9 cellular contexts compared by ENCODE assay signal in genomic region chr12:54286042-54286931, GRCh38. TPM values are rescaled to one million over a fixed set of nuclear protein-coding genes. Genes with fewer than 3 reads are reported as not detected.
DNase-seq lines count a peak whose midpoint lies in the region; ATAC-seq, FAIRE-seq and TF ChIP-seq lines count a peak whose summit lies in the region.
"Had no signal": no experiment of that assay in that cellular context is flagged by ENCODE, and none has a peak within 500 bp of the region (broad histone marks: within the 10 kb centered on the region; RNA-seq: fewer than 3 reads in every experiment).

No MANE protein-coding gene starts in this region.

- peaks cover 8% of the 10 kb centered on the region for H4K20me1 ChIP-seq in GM12878 (ENCODE audit: control insufficient read depth, insufficient read depth)

- TF ChIP-seq RAD21 in GM12878 (IDR thresholded peaks at IDR 0.05; ENCODE audit: insufficient read depth, low read depth, low read length): no peak

- in situ Hi-C loops in GM12878 (cut with MboI): no loop called here

- 79% methylated on average over 10 of the region's 10 CpGs for WGBS in GM12878 (ENCODE audit: insufficient coverage, insufficient replicate concordance, low lambda C conversion rate, missing lambda C conversion rate)

- no peak for FAIRE-seq in GM12878 (lab: Jason Lieb, UNC)

- peaks cover 66% of the 10 kb centered on the region for H3K36me3 ChIP-seq in CD8-positive, alpha-beta memory T cell (ENCODE audit: insufficient read depth, low read length)
- H3K36me3 ChIP-seq in GM12878 (ENCODE audit: control insufficient read depth in 2 of 2, insufficient read depth in 2 of 2, low read length in 1 of 2) (peaks cover 23 to 50% of the 10 kb centered on the region in 2 experiments), mucosa of stomach (ENCODE audit: control insufficient read depth, insufficient read depth, low read length) (peaks cover 21% of the 10 kb centered on the region)

- no peak overlapping the region for H2AFZ ChIP-seq in GM12878 (ENCODE audit: control insufficient read depth, low read depth, low read length)

- no peaks in the 10 kb centered on the region for H3K9me3 ChIP-seq in CD8-positive, alpha-beta memory T cell (ENCODE audit: low read length)
- no peaks in the 10 kb centered on the region for H3K9me3 ChIP-seq in GM12878 (replicated peaks; ENCODE audit: control insufficient read depth, insufficient read depth, low read length)
- H3K9me3 ChIP-seq in mucosa of stomach (ENCODE audit: control insufficient read depth, low read length): no peaks in the 10 kb centered on the region

- H3K27ac ChIP-seq in CD8-positive, alpha-beta memory T cell (ENCODE audit: low read depth, low read length): peak overlapping the region; percentile 5
- no peak overlapping the region for H3K27ac ChIP-seq in GM12878 (ENCODE audit: control insufficient read depth, insufficient read depth)

- TF ChIP-seq CTCF in HFF-Myc (IDR thresholded peaks at IDR 0.05; ENCODE audit: low read depth, low read length, missing control alignments): no peak
- no peak for TF ChIP-seq CTCF in GM12878 (IDR thresholded peaks at IDR 0.05 in 2 of 3, conservative IDR thresholded peaks at IDR 0.05 in 1 of 3; ENCODE audit: control insufficient read depth in 2 of 3, extremely low read depth in 1 of 3, insufficient read depth in 1 of 3, low read depth in 3 of 3, low read length in 3 of 3)

- BruUV-seq in GM12878 (replicated peaks; lab: Mats Ljungman, UMichigan): no TSS peak

- peaks cover 44% of the 10 kb centered on the region for H3K4me1 ChIP-seq in CD8-positive, alpha-beta memory T cell (ENCODE audit: insufficient read depth, low read length)
- peaks cover 3% of the 10 kb centered on the region; the same call in 1 of the 2 replicates for H3K4me1 ChIP-seq in GM12878 (ENCODE audit: control insufficient read depth, insufficient read depth, low read length)
- H3K4me1 ChIP-seq in mucosa of stomach (ENCODE audit: control insufficient read depth, insufficient read depth, low read length): peaks cover 51% of the 10 kb centered on the region

- ATAC-seq in GM12878 (peak; percentile 1; the same call in 1 of the 3 replicates), HG02610 (IDR thresholded peaks at IDR 0.05; ENCODE audit: unreplicated experiment) (no peak), HG02623 (IDR thresholded peaks at IDR 0.05; ENCODE audit: unreplicated experiment) (no peak)

- POLR2A ChIA-PET in CD8-positive, alpha-beta memory T cell (lab: Charles Lee): interaction anchor here (0.6 to 1.2 kb wide), 3 partner anchors 32 to 72 kb away, joined by 3 to 8 read pairs (median 4); partner anchors contain the start of gene COPZ1
- POLR2A ChIA-PET in GM12878 (lab: Charles Lee): interaction anchor here (0.6 to 1.4 kb wide), 11 partner anchors 10 to 77 kb away, joined by 3 to 6 read pairs (median 4); no protein-coding TSS in a partner anchor

- peak; percentile 76 for TF ChIP-seq POLR2A in GM12878 (IDR thresholded peaks at IDR 0.05; ENCODE audit: low read depth, low read length)

- peak overlapping the region in 6 of 8 donors; percentile 45 to 83 (median 74) for H3K27ac Mint-ChIP-seq in CD8-positive, alpha-beta memory T cell

- SMC1A ChIA-PET in GM12878 (lab: Charles Lee; ENCODE audit: uncharacterized antibody, unreplicated experiment): interaction anchor here (0.9 to 1.9 kb wide), 8 partner anchors 10 to 152 kb away, joined by 3 to 11 read pairs (median 4); partner anchors contain the start of gene COPZ1

- H3K9ac ChIP-seq in GM12878 (ENCODE audit: control insufficient read depth, insufficient read depth, low read length) (no peak overlapping the region), mucosa of stomach (ENCODE audit: low read length) (peak overlapping the region; percentile 17)

- H3K79me2 ChIP-seq in GM12878 (ENCODE audit: control insufficient read depth, insufficient read depth, low read length): peaks cover 41% of the 10 kb centered on the region

- H3K36me3 Mint-ChIP-seq in CD8-positive, alpha-beta memory T cell: peaks cover 6 to 36% (median 21%) of the 10 kb centered on the region in 3 donors

- H3K9me3 Mint-ChIP-seq in CD8-positive, alpha-beta memory T cell: no peaks in the 10 kb centered on the region

- H3K4me3 ChIP-seq in CD8-positive, alpha-beta memory T cell (ENCODE audit: low read length): no peak overlapping the region
- H3K4me3 ChIP-seq in HFF-Myc (replicated peaks; ENCODE audit: low read depth, low read length) (0 out of 2 replicates have a peak overlapping the region, but pooled peaks have one; percentile 10), GM12878 (peak overlapping the region; percentile 22; the same call in 1 of the 2 replicates), mucosa of stomach (ENCODE audit: low read length) (no peak overlapping the region)

- intact Hi-C loops in GM12878 (cut with micrococcal nuclease; ENCODE audit: unreplicated experiment): no loop called here

- H3K27me3 Mint-ChIP-seq in CD8-positive, alpha-beta memory T cell: no peaks in the 10 kb centered on the region

- H3K27me3 ChIP-seq in CD8-positive, alpha-beta memory T cell (ENCODE audit: insufficient read depth, low read length, poor library complexity, severe bottlenecking): no peaks in the 10 kb centered on the region
- no peaks in the 10 kb centered on the region for H3K27me3 ChIP-seq in GM12878 (replicated peaks in 1 of 2; ENCODE audit: control insufficient read depth in 2 of 2, insufficient read depth in 2 of 2, low read length in 1 of 2)
- no peaks in the 10 kb centered on the region for H3K27me3 ChIP-seq in mucosa of stomach (ENCODE audit: control insufficient read depth, insufficient read depth, low read length)

- RAD21 ChIA-PET in GM12878 (lab: Charles Lee; ENCODE audit: unreplicated experiment): interaction anchor here (0.9 to 2.0 kb wide), 6 partner anchors 32 to 113 kb away, joined by 3 to 9 read pairs (median 4); partner anchors contain the start of gene COPZ1

- H3K4me1 Mint-ChIP-seq in CD8-positive, alpha-beta memory T cell: peaks cover 0 to 50% (median 0%) of the 10 kb centered on the region in 3 donors

- H3K4me2 ChIP-seq in GM12878 (ENCODE audit: control insufficient read depth, insufficient read depth): peak overlapping the region; percentile 35; the same call in 1 of the 2 replicates

- CTCF ChIA-PET in CD8-positive, alpha-beta memory T cell (lab: Charles Lee): interaction anchor here (0.8 to 2.0 kb wide), 6 partner anchors 9 to 113 kb away, joined by 3 to 5 read pairs (median 4); partner anchors contain the start of gene COPZ1
- CTCF ChIA-PET in GM12878 (lab: Yijun Ruan, JAX): interaction anchor here (0.6 to 3.5 kb wide), 18 partner anchors 9 to 114 kb away, joined by 3 to 15 read pairs (median 5); partner anchors contain the start of gene COPZ1

- no peak for TF ChIP-seq EP300 in GM12878 (IDR thresholded peaks at IDR 0.05; ENCODE audit: borderline replicate concordance in 1 of 2, control insufficient read depth in 1 of 2, low read depth in 2 of 2, low read length in 2 of 2)

- peak overlapping the region in 4 of 7 donors; percentile 12 to 47 (median 36) for H3K4me3 Mint-ChIP-seq in CD8-positive, alpha-beta memory T cell

- DNase-seq in CD8-positive, alpha-beta memory T cell: no peak
- DNase-seq in HFF-Myc (ENCODE audit: extremely low read depth, low read depth) (no peak), GM12878 (ENCODE audit: low read depth, low spot score) (no peak), DMS153 treated with DMSO at 0.1 percent for 48 hours (lab: John Stamatoyannopoulos, UW; ENCODE audit: unreplicated experiment) (no peak), NCI-H187 treated with DMSO at 0.1 percent for 48 hours (lab: John Stamatoyannopoulos, UW) (no peak)
- DNase-seq: effector memory CD4-positive, alpha-beta T cell had no signal

RNA-seq across cellular contexts. Expression of gene HNRNPA1, which starts 5.8 kb away (rescaled TPM):
- 1,000 to 10,000 TPM; 1,970 to 2,000 TPM for total RNA-seq in CD8-positive, alpha-beta memory T cell
- 822 TPM for polyA plus RNA-seq in CD8-positive, alpha-beta memory T cell
- 242 and 281 TPM in 2 replicates for total RNA-seq in GM12878 (2013; cell fraction: nucleolus; rRNA removed)
- 630 and 696 TPM in 2 replicates for total RNA-seq in GM12878 (2014; rRNA removed)
- total RNA-seq in GM12878 (2014; rRNA removed; fragmentation: Illumina TruSeq; extraction: Trizol): 1,089 and 1,177 TPM in 2 replicates
- total RNA-seq in GM12878 (2021): 1,668 and 1,698 TPM in 2 replicates
- 1,313 TPM for polyA plus RNA-seq in GM12878 (2011; ENCODE audit: low read depth)
- 821 and 1,080 TPM in 2 replicates for polyA plus RNA-seq in GM12878 (2011; rRNA removed)
- 826 and 856 TPM in 2 replicates for polyA plus RNA-seq in GM12878 (2011; cell fraction: cytosol; rRNA removed)
- polyA plus RNA-seq in GM12878 (2011; cell fraction: nucleus; rRNA removed): 640 and 747 TPM in 2 replicates
- 1,660 and 1,721 TPM in 2 replicates for polyA plus RNA-seq in GM12878 (2012)
- 2,342 and 3,224 TPM in 2 replicates for polyA plus RNA-seq in GM12878 (2014; fragmentation: Illumina TruSeq; extraction: Trizol)
- polyA plus RNA-seq in GM12878 (2014; fragmentation: Nextera tagmentation; extraction: Ambion mirVana): 1,000 to 10,000 TPM; 1,456 to 1,756 TPM
- polyA plus RNA-seq in GM12878 (2014; rRNA removed): 1,665 and 1,714 TPM in 2 replicates
- polyA plus RNA-seq in GM12878 (2016; fragmentation: Nextera tagmentation; extraction: Ambion mirVana): 1,000 to 10,000 TPM; 1,346 to 1,358 TPM
- polyA minus RNA-seq in GM12878 (2011; rRNA and poly(A)+ RNA removed): 944 and 1,039 TPM in 2 replicates
- 432 and 534 TPM in 2 replicates for polyA minus RNA-seq in GM12878 (2011; cell fraction: cytosol; rRNA and poly(A)+ RNA removed)
- 265 and 336 TPM in 2 replicates for polyA minus RNA-seq in GM12878 (2011; cell fraction: nucleus; rRNA and poly(A)+ RNA removed)

RNA-seq across cellular contexts. Expression of gene CBX5, which starts 6.4 kb away (rescaled TPM):
- total RNA-seq in CD8-positive, alpha-beta memory T cell: 10 to 100 TPM; 82.0 to 87.8 TPM
- polyA plus RNA-seq in CD8-positive, alpha-beta memory T cell: 19.2 TPM
- total RNA-seq in GM12878 (2013; cell fraction: nucleolus; rRNA removed): 99.3 and 101 TPM in 2 replicates
- total RNA-seq in GM12878 (2014; rRNA removed) (74.4 and 81.4 TPM in 2 replicates), GM12878 (2014; rRNA removed; fragmentation: Illumina TruSeq; extraction: Trizol) (74.6 and 76.1 TPM in 2 replicates), GM12878 (2021) (138 TPM in 2 replicates)
- polyA plus RNA-seq in GM12878 (2011; ENCODE audit: low read depth): 23.8 TPM
- polyA plus RNA-seq in GM12878 (2011; rRNA removed) (85.5 and 119 TPM in 2 replicates), GM12878 (2014; fragmentation: Illumina TruSeq; extraction: Trizol) (74.6 and 89.6 TPM in 2 replicates), GM12878 (2014; fragmentation: Nextera tagmentation; extraction: Ambion mirVana) (10 to 100 TPM; 66.9 to 67.1 TPM), GM12878 (2014; rRNA removed) (45.1 and 46.7 TPM in 2 replicates), GM12878 (2016; fragmentation: Nextera tagmentation; extraction: Ambion mirVana) (10 to 100 TPM; 85.8 to 87.6 TPM)
- polyA plus RNA-seq in GM12878 (2011; cell fraction: cytosol; rRNA removed): 29.4 and 40.7 TPM in 2 replicates
- 22.0 and 25.4 TPM in 2 replicates for polyA plus RNA-seq in GM12878 (2011; cell fraction: nucleus; rRNA removed)
- 32.7 and 34.1 TPM in 2 replicates for polyA plus RNA-seq in GM12878 (2012)
- 93.0 and 139 TPM in 2 replicates for polyA minus RNA-seq in GM12878 (2011; rRNA and poly(A)+ RNA removed)
- 37.2 and 41.1 TPM in 2 replicates for polyA minus RNA-seq in GM12878 (2011; cell fraction: cytosol; rRNA and poly(A)+ RNA removed)
- 15.1 and 24.0 TPM in 2 replicates for polyA minus RNA-seq in GM12878 (2011; cell fraction: nucleus; rRNA and poly(A)+ RNA removed)

RNA-seq across cellular contexts. Expression of gene NFE2, which starts 14.5 kb away (rescaled TPM):
- total RNA-seq in CD8-positive, alpha-beta memory T cell: not detected
- not detected for polyA plus RNA-seq in CD8-positive, alpha-beta memory T cell
- total RNA-seq in GM12878 (2013; cell fraction: nucleolus; rRNA removed): not detected in 2 replicates
- total RNA-seq in GM12878 (2014; rRNA removed) (not detected in 2 replicates), GM12878 (2014; rRNA removed; fragmentation: Illumina TruSeq; extraction: Trizol) (not detected in 2 replicates), GM12878 (2021) (0.28 TPM in 1 of 2 replicates, not detected in the other)
- polyA plus RNA-seq in GM12878 (2011; ENCODE audit: low read depth): not detected
- polyA plus RNA-seq in GM12878 (2011; rRNA removed) (not detected in 2 replicates), GM12878 (2014; fragmentation: Illumina TruSeq; extraction: Trizol) (not detected in 2 replicates), GM12878 (2014; fragmentation: Nextera tagmentation; extraction: Ambion mirVana) (not detected), GM12878 (2014; rRNA removed) (0.06 TPM in 1 of 2 replicates, not detected in the other), GM12878 (2016; fragmentation: Nextera tagmentation; extraction: Ambion mirVana) (not detected)
- polyA plus RNA-seq in GM12878 (2011; cell fraction: cytosol; rRNA removed): not detected in 2 replicates
- polyA plus RNA-seq in GM12878 (2011; cell fraction: nucleus; rRNA removed): 0.10 TPM in 1 of 2 replicates, not detected in the other
- polyA plus RNA-seq in GM12878 (2012): not detected in 2 replicates
- polyA minus RNA-seq in GM12878 (2011; rRNA and poly(A)+ RNA removed): not detected in 2 replicates
- polyA minus RNA-seq in GM12878 (2011; cell fraction: cytosol; rRNA and poly(A)+ RNA removed): not detected in 2 replicates
- polyA minus RNA-seq in GM12878 (2011; cell fraction: nucleus; rRNA and poly(A)+ RNA removed): not detected in 2 replicates

RNA-seq across cellular contexts. Expression of gene COPZ1, which starts 38.6 kb away (rescaled TPM):
- total RNA-seq in CD8-positive, alpha-beta memory T cell: 100 to 1,000 TPM; 112 to 115 TPM
- polyA plus RNA-seq in CD8-positive, alpha-beta memory T cell: 158 TPM
- total RNA-seq in GM12878 (2013; cell fraction: nucleolus; rRNA removed): 36.9 and 40.6 TPM in 2 replicates
- total RNA-seq in GM12878 (2014; rRNA removed): 112 and 131 TPM in 2 replicates
- 128 and 130 TPM in 2 replicates for total RNA-seq in GM12878 (2014; rRNA removed; fragmentation: Illumina TruSeq; extraction: Trizol)
- total RNA-seq in GM12878 (2021): 120 and 135 TPM in 2 replicates
- polyA plus RNA-seq in GM12878 (2011; ENCODE audit: low read depth): 388 TPM
- polyA plus RNA-seq in GM12878 (2011; rRNA removed): 263 and 302 TPM in 2 replicates
- 160 and 175 TPM in 2 replicates for polyA plus RNA-seq in GM12878 (2011; cell fraction: cytosol; rRNA removed)
- 84.2 and 90.6 TPM in 2 replicates for polyA plus RNA-seq in GM12878 (2011; cell fraction: nucleus; rRNA removed)
- polyA plus RNA-seq in GM12878 (2012): 175 and 272 TPM in 2 replicates
- 177 and 205 TPM in 2 replicates for polyA plus RNA-seq in GM12878 (2014; fragmentation: Illumina TruSeq; extraction: Trizol)
- 100 to 1,000 TPM; 260 to 378 TPM for polyA plus RNA-seq in GM12878 (2014; fragmentation: Nextera tagmentation; extraction: Ambion mirVana)
- polyA plus RNA-seq in GM12878 (2014; rRNA removed): 123 and 129 TPM in 2 replicates
- 100 to 1,000 TPM; 192 to 209 TPM for polyA plus RNA-seq in GM12878 (2016; fragmentation: Nextera tagmentation; extraction: Ambion mirVana)
- polyA minus RNA-seq in GM12878 (2011; rRNA and poly(A)+ RNA removed): 116 and 125 TPM in 2 replicates
- polyA minus RNA-seq in GM12878 (2011; cell fraction: cytosol; rRNA and poly(A)+ RNA removed): 76.0 and 85.0 TPM in 2 replicates
- 17.7 and 20.6 TPM in 2 replicates for polyA minus RNA-seq in GM12878 (2011; cell fraction: nucleus; rRNA and poly(A)+ RNA removed)

Comparison
In these comparisons a context has a peak if more than half of its experiments do, and no peak if none do; other contexts are left out.
1. H3K4me3 ChIP-seq: peak in HFF-Myc (single experiment) and GM12878 (single experiment); none in CD8-positive, alpha-beta memory T cell (single experiment) and mucosa of stomach (single experiment).